ENCODE assay signal across 1 cellular context in the genomic region with DNA sequence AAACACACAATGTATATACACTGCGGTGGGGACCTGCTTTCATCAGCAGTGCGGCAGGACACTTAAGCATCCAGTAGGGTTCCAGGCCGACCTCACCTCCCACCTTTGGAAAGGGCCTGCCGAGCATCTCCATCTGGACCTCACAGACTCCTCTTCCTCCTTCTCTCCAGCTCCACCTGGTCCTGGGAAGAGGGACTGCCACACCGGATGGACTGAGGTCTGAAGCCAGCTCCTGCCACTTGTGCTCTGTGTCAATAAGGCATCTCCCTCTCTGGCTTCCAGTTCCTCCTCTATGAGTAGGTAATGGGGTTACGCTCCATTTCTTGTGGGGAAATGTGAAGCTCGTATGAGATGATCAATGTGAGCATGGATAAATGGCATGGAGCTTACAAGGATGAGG.
TF ChIP-seq lines count a peak whose summit lies in the region.

No MANE protein-coding gene starts in this region.

TF ChIP-seq in HepG2, 621 proteins besides CTCF, POLR2A, EP300 and RAD21 (continued from another document):
- TF ChIP-seq, protein P1, sequence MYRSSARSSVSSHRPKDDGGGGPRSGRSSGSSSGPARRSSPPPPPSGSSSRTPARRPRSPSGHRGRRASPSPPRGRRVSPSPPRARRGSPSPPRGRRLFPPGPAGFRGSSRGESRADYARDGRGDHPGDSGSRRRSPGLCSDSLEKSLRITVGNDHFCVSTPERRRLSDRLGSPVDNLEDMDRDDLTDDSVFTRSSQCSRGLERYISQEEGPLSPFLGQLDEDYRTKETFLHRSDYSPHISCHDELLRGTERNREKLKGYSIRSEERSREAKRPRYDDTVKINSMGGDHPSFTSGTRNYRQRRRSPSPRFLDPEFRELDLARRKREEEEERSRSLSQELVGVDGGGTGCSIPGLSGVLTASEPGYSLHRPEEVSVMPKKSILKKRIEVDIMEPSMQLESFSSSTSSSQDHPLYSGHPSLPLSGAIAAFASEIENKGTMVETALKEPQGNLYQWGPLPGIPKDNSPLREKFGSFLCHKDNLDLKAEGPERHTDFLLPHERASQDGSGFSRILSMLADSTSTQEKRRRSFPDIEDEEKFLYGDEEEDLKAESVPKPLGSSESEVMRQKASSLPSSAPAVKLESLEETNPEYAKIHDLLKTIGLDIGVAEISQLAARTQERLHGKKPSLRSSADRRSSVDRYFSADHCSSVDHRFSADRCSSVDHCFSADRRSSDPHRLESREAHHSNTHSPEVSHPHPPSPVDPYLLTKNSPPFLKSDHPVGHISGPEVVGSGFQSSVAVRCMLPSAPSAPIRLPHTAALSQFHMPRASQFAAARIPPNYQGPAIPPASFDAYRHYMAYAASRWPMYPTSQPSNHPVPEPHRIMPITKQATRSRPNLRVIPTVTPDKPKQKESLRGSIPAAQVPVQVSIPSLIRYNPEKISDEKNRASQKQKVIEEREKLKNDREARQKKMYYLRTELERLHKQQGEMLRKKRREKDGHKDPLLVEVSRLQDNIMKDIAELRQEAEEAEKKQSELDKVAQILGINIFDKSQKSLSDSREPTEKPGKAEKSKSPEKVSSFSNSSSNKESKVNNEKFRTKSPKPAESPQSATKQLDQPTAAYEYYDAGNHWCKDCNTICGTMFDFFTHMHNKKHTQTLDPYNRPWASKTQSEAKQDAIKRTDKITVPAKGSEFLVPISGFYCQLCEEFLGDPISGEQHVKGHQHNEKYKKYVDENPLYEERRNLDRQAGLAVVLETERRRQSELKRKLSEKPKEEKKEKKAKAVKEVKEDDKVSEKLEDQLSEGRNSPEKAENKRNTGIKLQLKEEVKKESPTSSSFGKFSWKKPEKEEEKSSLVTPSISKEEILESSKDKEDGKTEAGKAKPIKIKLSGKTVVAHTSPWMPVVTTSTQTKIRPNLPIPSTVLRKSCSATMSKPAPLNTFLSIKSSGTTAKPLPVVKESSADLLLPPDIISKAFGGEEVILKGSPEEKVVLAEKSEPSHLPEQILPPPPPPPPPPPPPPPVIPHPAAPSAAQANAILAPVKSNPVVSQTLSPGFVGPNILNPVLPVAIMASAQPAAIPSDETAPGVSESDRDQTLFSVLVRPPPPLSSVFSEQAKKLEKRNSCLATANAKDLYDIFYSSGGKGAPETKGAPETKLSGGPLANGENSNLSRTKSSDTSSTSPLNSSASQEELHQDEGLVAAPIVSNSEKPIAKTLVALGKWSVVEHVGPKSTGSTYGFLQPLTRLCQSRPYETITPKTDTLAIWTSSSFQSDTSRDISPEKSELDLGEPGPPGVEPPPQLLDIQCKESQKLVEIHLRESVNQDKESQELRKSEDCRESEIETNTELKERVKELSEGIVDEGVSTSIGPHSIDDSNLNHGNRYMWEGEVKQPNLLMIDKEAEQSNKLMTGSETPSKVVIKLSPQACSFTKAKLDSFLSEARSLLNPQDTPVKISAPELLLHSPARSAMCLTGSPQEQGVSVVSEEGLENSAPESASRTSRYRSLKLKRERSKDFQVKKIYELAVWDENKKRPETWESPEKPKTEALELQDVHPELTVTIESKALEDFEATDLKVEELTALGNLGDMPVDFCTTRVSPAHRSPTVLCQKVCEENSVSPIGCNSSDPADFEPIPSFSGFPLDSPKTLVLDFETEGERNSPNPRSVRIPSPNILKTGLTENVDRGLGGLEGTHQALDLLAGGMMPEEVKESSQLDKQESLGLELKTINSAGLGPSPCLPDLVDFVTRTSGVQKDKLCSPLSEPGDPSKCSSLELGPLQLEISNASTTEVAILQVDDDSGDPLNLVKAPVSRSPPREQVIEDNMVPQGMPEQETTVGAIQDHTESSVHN (CRISPR knock-in tag; IDR thresholded peaks at IDR 0.05) = no peak
- TF ChIP-seq, protein P2, sequence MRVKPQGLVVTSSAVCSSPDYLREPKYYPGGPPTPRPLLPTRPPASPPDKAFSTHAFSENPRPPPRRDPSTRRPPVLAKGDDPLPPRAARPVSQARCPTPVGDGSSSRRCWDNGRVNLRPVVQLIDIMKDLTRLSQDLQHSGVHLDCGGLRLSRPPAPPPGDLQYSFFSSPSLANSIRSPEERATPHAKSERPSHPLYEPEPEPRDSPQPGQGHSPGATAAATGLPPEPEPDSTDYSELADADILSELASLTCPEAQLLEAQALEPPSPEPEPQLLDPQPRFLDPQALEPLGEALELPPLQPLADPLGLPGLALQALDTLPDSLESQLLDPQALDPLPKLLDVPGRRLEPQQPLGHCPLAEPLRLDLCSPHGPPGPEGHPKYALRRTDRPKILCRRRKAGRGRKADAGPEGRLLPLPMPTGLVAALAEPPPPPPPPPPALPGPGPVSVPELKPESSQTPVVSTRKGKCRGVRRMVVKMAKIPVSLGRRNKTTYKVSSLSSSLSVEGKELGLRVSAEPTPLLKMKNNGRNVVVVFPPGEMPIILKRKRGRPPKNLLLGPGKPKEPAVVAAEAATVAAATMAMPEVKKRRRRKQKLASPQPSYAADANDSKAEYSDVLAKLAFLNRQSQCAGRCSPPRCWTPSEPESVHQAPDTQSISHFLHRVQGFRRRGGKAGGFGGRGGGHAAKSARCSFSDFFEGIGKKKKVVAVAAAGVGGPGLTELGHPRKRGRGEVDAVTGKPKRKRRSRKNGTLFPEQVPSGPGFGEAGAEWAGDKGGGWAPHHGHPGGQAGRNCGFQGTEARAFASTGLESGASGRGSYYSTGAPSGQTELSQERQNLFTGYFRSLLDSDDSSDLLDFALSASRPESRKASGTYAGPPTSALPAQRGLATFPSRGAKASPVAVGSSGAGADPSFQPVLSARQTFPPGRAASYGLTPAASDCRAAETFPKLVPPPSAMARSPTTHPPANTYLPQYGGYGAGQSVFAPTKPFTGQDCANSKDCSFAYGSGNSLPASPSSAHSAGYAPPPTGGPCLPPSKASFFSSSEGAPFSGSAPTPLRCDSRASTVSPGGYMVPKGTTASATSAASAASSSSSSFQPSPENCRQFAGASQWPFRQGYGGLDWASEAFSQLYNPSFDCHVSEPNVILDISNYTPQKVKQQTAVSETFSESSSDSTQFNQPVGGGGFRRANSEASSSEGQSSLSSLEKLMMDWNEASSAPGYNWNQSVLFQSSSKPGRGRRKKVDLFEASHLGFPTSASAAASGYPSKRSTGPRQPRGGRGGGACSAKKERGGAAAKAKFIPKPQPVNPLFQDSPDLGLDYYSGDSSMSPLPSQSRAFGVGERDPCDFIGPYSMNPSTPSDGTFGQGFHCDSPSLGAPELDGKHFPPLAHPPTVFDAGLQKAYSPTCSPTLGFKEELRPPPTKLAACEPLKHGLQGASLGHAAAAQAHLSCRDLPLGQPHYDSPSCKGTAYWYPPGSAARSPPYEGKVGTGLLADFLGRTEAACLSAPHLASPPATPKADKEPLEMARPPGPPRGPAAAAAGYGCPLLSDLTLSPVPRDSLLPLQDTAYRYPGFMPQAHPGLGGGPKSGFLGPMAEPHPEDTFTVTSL (CRISPR knock-in tag; IDR thresholded peaks at IDR 0.05; ENCODE audit: borderline replicate concordance) = no peak
- peak; percentile 31; the same call in 1 of the 2 replicates for TF ChIP-seq STAG1 (CRISPR knock-in tag; IDR thresholded peaks at IDR 0.05)
- TF ChIP-seq ZNF614 (CRISPR knock-in tag; IDR thresholded peaks at IDR 0.05; ENCODE audit: borderline replicate concordance) = no peak
- TF ChIP-seq FOXA1 (IDR thresholded peaks at IDR 0.05) = no peak
- peak; percentile 73 for TF ChIP-seq FOXA1 (CRISPR knock-in tag; IDR thresholded peaks at IDR 0.05)
- TF ChIP-seq FOXK2 (IDR thresholded peaks at IDR 0.05) = no peak
- TF ChIP-seq, protein P3, sequence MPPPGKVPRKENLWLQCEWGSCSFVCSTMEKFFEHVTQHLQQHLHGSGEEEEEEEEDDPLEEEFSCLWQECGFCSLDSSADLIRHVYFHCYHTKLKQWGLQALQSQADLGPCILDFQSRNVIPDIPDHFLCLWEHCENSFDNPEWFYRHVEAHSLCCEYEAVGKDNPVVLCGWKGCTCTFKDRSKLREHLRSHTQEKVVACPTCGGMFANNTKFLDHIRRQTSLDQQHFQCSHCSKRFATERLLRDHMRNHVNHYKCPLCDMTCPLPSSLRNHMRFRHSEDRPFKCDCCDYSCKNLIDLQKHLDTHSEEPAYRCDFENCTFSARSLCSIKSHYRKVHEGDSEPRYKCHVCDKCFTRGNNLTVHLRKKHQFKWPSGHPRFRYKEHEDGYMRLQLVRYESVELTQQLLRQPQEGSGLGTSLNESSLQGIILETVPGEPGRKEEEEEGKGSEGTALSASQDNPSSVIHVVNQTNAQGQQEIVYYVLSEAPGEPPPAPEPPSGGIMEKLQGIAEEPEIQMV (CRISPR knock-in tag; IDR thresholded peaks at IDR 0.05; ENCODE audit: low read depth) = no peak
- no peak for TF ChIP-seq RFXAP (CRISPR knock-in tag; IDR thresholded peaks at IDR 0.05; ENCODE audit: borderline replicate concordance)
- TF ChIP-seq ZC3H4 (CRISPR knock-in tag; IDR thresholded peaks at IDR 0.05; ENCODE audit: borderline replicate concordance) = no peak
